In genomic region chr19:6677495-6677894, GRCh38 we compare ENCODE assay signal across 1 cellular context.
TF ChIP-seq lines count a peak whose summit lies in the region.

No MANE protein-coding gene starts in this region.

TF ChIP-seq in HepG2, 621 proteins besides CTCF, POLR2A, EP300 and RAD21:
- no peak for TF ChIP-seq ZBTB34 (CRISPR knock-in tag; IDR thresholded peaks at IDR 0.05)
- peak; percentile 12; the same call in 1 of the 2 replicates for TF ChIP-seq SSRP1 (CRISPR knock-in tag; IDR thresholded peaks at IDR 0.05)
- no peak for TF ChIP-seq AKNA (CRISPR knock-in tag; IDR thresholded peaks at IDR 0.05; ENCODE audit: borderline replicate concordance)
- peak; percentile 0 for TF ChIP-seq RBM39 (IDR thresholded peaks at IDR 0.05; ENCODE audit: low read depth, low read length, poor library complexity, severe bottlenecking)
